ENCODE assay signal across 1 cellular context in the genomic region with DNA sequence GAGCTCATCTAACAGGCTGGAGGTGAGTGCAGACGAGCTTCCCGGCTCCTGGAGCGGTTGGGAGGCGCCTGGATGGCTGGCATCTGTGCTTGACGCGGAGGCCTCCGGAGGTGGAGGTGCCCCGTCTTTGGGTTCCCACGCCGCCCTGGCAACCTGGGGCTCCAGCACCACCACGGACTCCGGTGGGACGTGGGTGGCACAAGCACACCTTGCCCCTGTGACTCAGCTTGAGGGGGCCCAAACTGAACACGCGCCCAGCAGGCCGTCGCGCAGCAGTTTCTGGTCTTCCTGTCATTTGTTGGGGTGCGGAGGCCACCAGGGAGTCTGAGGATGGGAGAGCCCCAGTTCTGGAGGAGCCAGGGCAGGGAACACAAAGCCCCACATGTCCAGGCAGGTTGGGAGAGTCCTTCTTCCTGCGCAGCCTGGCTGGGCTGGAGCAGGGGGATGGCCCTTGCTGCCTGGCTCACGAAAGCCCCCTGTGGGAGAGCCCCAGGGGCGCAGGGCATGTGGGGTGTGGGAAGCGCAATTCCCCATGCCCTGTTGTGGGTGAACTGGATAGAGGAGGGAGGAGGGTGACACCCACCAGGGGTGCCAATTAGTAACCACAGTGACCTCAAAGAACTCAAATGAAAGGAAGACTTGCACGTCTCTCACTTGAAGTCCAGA.
TF ChIP-seq lines count a peak whose summit lies in the region.

No MANE protein-coding gene starts in this region.

TF ChIP-seq in GM23338, 12 proteins besides CTCF, POLR2A, EP300 and RAD21 (continued from another document):
- TF ChIP-seq, protein P1, sequence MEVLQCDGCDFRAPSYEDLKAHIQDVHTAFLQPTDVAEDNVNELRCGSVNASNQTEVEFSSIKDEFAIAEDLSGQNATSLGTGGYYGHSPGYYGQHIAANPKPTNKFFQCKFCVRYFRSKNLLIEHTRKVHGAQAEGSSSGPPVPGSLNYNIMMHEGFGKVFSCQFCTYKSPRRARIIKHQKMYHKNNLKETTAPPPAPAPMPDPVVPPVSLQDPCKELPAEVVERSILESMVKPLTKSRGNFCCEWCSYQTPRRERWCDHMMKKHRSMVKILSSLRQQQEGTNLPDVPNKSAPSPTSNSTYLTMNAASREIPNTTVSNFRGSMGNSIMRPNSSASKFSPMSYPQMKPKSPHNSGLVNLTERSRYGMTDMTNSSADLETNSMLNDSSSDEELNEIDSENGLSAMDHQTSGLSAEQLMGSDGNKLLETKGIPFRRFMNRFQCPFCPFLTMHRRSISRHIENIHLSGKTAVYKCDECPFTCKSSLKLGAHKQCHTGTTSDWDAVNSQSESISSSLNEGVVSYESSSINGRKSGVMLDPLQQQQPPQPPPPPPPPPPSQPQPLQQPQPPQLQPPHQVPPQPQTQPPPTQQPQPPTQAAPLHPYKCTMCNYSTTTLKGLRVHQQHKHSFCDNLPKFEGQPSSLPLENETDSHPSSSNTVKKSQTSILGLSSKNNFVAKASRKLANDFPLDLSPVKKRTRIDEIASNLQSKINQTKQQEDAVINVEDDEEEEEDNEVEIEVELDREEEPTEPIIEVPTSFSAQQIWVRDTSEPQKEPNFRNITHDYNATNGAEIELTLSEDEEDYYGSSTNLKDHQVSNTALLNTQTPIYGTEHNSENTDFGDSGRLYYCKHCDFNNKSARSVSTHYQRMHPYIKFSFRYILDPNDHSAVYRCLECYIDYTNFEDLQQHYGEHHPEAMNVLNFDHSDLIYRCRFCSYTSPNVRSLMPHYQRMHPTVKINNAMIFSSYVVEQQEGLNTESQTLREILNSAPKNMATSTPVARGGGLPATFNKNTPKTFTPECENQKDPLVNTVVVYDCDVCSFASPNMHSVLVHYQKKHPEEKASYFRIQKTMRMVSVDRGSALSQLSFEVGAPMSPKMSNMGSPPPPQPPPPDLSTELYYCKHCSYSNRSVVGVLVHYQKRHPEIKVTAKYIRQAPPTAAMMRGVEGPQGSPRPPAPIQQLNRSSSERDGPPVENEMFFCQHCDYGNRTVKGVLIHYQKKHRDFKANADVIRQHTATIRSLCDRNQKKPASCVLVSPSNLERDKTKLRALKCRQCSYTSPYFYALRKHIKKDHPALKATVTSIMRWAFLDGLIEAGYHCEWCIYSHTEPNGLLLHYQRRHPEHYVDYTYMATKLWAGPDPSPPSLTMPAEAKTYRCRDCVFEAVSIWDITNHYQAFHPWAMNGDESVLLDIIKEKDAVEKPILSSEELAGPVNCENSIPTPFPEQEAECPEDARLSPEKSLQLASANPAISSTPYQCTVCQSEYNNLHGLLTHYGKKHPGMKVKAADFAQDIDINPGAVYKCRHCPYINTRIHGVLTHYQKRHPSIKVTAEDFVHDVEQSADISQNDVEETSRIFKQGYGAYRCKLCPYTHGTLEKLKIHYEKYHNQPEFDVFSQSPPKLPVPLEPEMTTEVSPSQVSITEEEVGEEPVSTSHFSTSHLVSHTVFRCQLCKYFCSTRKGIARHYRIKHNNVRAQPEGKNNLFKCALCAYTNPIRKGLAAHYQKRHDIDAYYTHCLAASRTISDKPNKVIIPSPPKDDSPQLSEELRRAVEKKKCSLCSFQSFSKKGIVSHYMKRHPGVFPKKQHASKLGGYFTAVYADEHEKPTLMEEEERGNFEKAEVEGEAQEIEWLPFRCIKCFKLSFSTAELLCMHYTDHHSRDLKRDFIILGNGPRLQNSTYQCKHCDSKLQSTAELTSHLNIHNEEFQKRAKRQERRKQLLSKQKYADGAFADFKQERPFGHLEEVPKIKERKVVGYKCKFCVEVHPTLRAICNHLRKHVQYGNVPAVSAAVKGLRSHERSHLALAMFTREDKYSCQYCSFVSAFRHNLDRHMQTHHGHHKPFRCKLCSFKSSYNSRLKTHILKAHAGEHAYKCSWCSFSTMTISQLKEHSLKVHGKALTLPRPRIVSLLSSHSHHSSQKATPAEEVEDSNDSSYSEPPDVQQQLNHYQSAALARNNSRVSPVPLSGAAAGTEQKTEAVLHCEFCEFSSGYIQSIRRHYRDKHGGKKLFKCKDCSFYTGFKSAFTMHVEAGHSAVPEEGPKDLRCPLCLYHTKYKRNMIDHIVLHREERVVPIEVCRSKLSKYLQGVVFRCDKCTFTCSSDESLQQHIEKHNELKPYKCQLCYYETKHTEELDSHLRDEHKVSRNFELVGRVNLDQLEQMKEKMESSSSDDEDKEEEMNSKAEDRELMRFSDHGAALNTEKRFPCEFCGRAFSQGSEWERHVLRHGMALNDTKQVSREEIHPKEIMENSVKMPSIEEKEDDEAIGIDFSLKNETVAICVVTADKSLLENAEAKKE (CRISPR knock-in tag; IDR thresholded peaks at IDR 0.05) = no peak
- no peak for TF ChIP-seq NANOG (IDR thresholded peaks at IDR 0.05; ENCODE audit: borderline replicate concordance)
- no peak for TF ChIP-seq POLR2AphosphoS5 (IDR thresholded peaks at IDR 0.05; ENCODE audit: low read depth)
- TF ChIP-seq ZNF114 (CRISPR knock-in tag; IDR thresholded peaks at IDR 0.05) = no peak
- TF ChIP-seq CREB1 (CRISPR knock-in tag; IDR thresholded peaks at IDR 0.05; ENCODE audit: low read depth) = no peak
- no peak for TF ChIP-seq STAT1 (IDR thresholded peaks at IDR 0.05; ENCODE audit: unreplicated experiment)
- TF ChIP-seq EZH2phosphoT487 (IDR thresholded peaks at IDR 0.05; ENCODE audit: unreplicated experiment) = no peak
- TF ChIP-seq, protein P2, sequence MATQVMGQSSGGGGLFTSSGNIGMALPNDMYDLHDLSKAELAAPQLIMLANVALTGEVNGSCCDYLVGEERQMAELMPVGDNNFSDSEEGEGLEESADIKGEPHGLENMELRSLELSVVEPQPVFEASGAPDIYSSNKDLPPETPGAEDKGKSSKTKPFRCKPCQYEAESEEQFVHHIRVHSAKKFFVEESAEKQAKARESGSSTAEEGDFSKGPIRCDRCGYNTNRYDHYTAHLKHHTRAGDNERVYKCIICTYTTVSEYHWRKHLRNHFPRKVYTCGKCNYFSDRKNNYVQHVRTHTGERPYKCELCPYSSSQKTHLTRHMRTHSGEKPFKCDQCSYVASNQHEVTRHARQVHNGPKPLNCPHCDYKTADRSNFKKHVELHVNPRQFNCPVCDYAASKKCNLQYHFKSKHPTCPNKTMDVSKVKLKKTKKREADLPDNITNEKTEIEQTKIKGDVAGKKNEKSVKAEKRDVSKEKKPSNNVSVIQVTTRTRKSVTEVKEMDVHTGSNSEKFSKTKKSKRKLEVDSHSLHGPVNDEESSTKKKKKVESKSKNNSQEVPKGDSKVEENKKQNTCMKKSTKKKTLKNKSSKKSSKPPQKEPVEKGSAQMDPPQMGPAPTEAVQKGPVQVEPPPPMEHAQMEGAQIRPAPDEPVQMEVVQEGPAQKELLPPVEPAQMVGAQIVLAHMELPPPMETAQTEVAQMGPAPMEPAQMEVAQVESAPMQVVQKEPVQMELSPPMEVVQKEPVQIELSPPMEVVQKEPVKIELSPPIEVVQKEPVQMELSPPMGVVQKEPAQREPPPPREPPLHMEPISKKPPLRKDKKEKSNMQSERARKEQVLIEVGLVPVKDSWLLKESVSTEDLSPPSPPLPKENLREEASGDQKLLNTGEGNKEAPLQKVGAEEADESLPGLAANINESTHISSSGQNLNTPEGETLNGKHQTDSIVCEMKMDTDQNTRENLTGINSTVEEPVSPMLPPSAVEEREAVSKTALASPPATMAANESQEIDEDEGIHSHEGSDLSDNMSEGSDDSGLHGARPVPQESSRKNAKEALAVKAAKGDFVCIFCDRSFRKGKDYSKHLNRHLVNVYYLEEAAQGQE (IDR thresholded peaks at IDR 0.05; ENCODE audit: unreplicated experiment) = no peak
- no peak for TF ChIP-seq JUNB (IDR thresholded peaks at IDR 0.05; ENCODE audit: unreplicated experiment)
TF ChIP-seq in GM23338: peak in this region for 0.
